Comparison of ENCODE assay signal across 17 cellular contexts in the genomic region with DNA sequence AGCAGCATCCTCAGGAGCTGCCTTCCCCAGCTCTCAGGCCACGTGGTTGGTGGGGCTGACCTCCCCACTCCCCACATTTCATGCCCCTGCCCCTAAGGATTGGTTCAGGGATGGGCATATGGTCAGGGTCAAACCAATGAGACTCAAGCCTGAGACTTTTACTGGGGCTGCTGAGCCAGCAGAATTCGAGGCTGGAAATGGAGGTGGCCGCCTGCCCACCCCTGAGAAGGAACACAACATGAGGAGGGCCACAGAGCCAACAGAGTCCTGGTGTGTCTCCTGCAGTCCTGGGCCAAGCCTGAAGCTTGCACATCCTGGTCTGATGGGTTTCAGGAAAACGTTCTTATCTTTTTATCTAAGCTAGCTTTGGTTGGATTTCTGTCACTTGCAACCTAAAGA. TPM values are rescaled to one million over a fixed set of nuclear protein-coding genes. Genes with fewer than 3 reads are reported as not detected.
A peak's percentile ranks its signal among the peaks of the same experiment; 100 is the strongest.
DNase-seq lines count a peak whose midpoint lies in the region; ATAC-seq, FAIRE-seq and TF ChIP-seq lines count a peak whose summit lies in the region.
"Had no signal": no experiment of that assay in that cellular context is flagged by ENCODE, and none has a peak within 500 bp of the region (broad histone marks: within the 10 kb centered on the region; RNA-seq: fewer than 3 reads in every experiment).

No MANE protein-coding gene starts in this region.

- TF ChIP-seq CTCF in mammary epithelial cell (conservative IDR thresholded peaks at IDR 0.05 in 1 of 2, IDR thresholded peaks at IDR 0.05 in 1 of 2; ENCODE audit: extremely low read depth in 1 of 2, insufficient read depth in 1 of 2, low read depth in 1 of 2, low read length in 2 of 2) (no peak), transverse colon (IDR thresholded peaks at IDR 0.05) (no peak)

- 75% methylated on average over 4 of the region's 4 CpGs for WGBS in mammary epithelial cell (ENCODE audit: low coverage, missing lambda C conversion rate)
- WGBS in mesodermal cell (ENCODE audit: insufficient coverage in 2 of 2), 2 experiments, result 88 to 100% methylated on average over 3 of the region's 4 CpGs
- 89% methylated on average over 4 of the region's 4 CpGs; no CpG with 5 or more reads in 1 of the 2 donors for WGBS in transverse colon (ENCODE audit: low coverage in 1 of 2), 2 donors
- 73 to 80% (median 76%) methylated on average over 4 of the region's 4 CpGs for WGBS in small intestine, 3 donors

- H2AFZ ChIP-seq in mammary epithelial cell (ENCODE audit: low read depth, low read length), result no peak overlapping the region

- H3K79me2 ChIP-seq in mammary epithelial cell (ENCODE audit: insufficient read depth, low read length), result peaks cover 98% of the 10 kb centered on the region

- BruUV-seq in mammary epithelial cell (replicated peaks; lab: Mats Ljungman, UMichigan), result no TSS peak

- H3K4me1 ChIP-seq in mammary epithelial cell (ENCODE audit: insufficient read depth, low read length) (peaks cover 55% of the 10 kb centered on the region), mesodermal cell (ENCODE audit: control insufficient read depth, insufficient read depth, low read length, poor library complexity, severe bottlenecking) (peaks cover 44% of the 10 kb centered on the region), transverse colon (peaks cover 0 to 74% (median 40%) of the 10 kb centered on the region in 4 donors), small intestine (ENCODE audit: control insufficient read depth in 2 of 2, insufficient read depth in 1 of 2, low read depth in 1 of 2, low read length in 1 of 2) (peaks cover 0 to 9% of the 10 kb centered on the region in 2 donors)

- dilution Hi-C loops in mammary epithelial cell (cut with HindIII; ENCODE audit: low sequenced_read_pairs), result no loop called here

- no peak for FAIRE-seq in small intestine (lab: Jason Lieb, UNC)

- H4K20me1 ChIP-seq in mammary epithelial cell (ENCODE audit: insufficient read depth, low read length), result no peaks in the 10 kb centered on the region

- ATAC-seq in activated naive CD4-positive, alpha-beta T cell treated with anti-CD3 and anti-CD28 coated beads, Interleukin-2, amount 50 U/mL, for 72 hours, result no peak
- ATAC-seq in HG03342 (IDR thresholded peaks at IDR 0.05; ENCODE audit: unreplicated experiment), result no peak

- CTCF ChIA-PET in mammary epithelial cell (lab: Charles Lee; ENCODE audit: low non-redundant PET), result no interaction called here

- H3K27ac Mint-ChIP-seq in activated naive CD4-positive, alpha-beta T cell treated with anti-CD3 and anti-CD28 coated beads, Interleukin-2, amount 50 U/mL, for 72 hours, result peak overlapping the region; percentile 17 to 93

- H3K27ac ChIP-seq in mammary epithelial cell (ENCODE audit: insufficient read depth, low read depth, low read length), result no peak overlapping the region
- peak overlapping the region; percentile 29 for H3K27ac ChIP-seq in mesodermal cell (ENCODE audit: low read depth, low read length, severe bottlenecking)
- H3K27ac ChIP-seq in transverse colon, result peak overlapping the region in 2 of 4 donors; percentile 39 to 53
- no peak overlapping the region for H3K27ac ChIP-seq in small intestine (ENCODE audit: low read depth in 1 of 2, low read length in 1 of 2)

- H3K27me3 ChIP-seq in mammary epithelial cell (ENCODE audit: insufficient read depth, low read length), result no peaks in the 10 kb centered on the region
- H3K27me3 ChIP-seq in transverse colon, result no peaks in the 10 kb centered on the region
- H3K27me3 ChIP-seq in small intestine (ENCODE audit: control insufficient read depth in 2 of 2, insufficient read depth in 2 of 2, low read length in 2 of 2), result no peaks in the 10 kb centered on the region
- H3K27me3 ChIP-seq: dorsolateral prefrontal cortex had no signal

- H3K9me3 ChIP-seq in mammary epithelial cell (replicated peaks; ENCODE audit: insufficient read depth, low read length) (no peaks in the 10 kb centered on the region), mesodermal cell (ENCODE audit: control insufficient read depth, low read length) (no peaks in the 10 kb centered on the region), transverse colon (no peaks in the 10 kb centered on the region), small intestine (ENCODE audit: control insufficient read depth, low read depth) (no peaks in the 10 kb centered on the region)

- TF ChIP-seq POLR2A in transverse colon (IDR thresholded peaks at IDR 0.05), result no peak

- TF ChIP-seq EP300 in transverse colon (IDR thresholded peaks at IDR 0.05; ENCODE audit: low read depth), result no peak

- in situ Hi-C loops in mammary epithelial cell (cut with MboI; ENCODE audit: low sequenced_read_pairs in 2 of 2) (no loop called here), transverse colon (cut with MboI; ENCODE audit: low pct_ligation_motif_present in 1 of 4, low pct_unique_long_range_greater_than_20kb in 1 of 4, low sequenced_read_pairs in 3 of 4) (no loop called here)

- H3K9ac ChIP-seq in mammary epithelial cell (ENCODE audit: insufficient read depth, low read length), result no peak overlapping the region

- H3K36me3 ChIP-seq in mammary epithelial cell (ENCODE audit: insufficient read depth, low read length) (peaks cover 4% of the 10 kb centered on the region), mesodermal cell (ENCODE audit: control insufficient read depth, insufficient read depth, low read length) (peaks cover 13% of the 10 kb centered on the region), transverse colon (no peaks in the 10 kb centered on the region), small intestine (ENCODE audit: control insufficient read depth in 2 of 2, insufficient read depth in 2 of 2, low read length in 2 of 2) (no peaks in the 10 kb centered on the region)

- no peaks in the 10 kb centered on the region for H3K9me3 Mint-ChIP-seq in activated naive CD4-positive, alpha-beta T cell treated with anti-CD3 and anti-CD28 coated beads, Interleukin-2, amount 50 U/mL, for 72 hours

- no peak for DNase-seq in activated naive CD4-positive, alpha-beta T cell treated with anti-CD3 and anti-CD28 coated beads, Interleukin-2, amount 50 U/mL, for 72 hours (ENCODE audit: low spot score in 2 of 2)
- DNase-seq in activated naive CD4-positive, alpha-beta T cell (lab: John Stamatoyannopoulos, UW), result no peak
- no peak for DNase-seq in mammary epithelial cell
- peak; percentile 5 for DNase-seq in transverse colon
- DNase-seq in cerebellar nuclear complex (lab: John Stamatoyannopoulos, UW), result no peak
- no peak for DNase-seq in small intestine
- DNase-seq: ACHN; amygdala; dorsolateral prefrontal cortex; NCI-H1105; NCI-H2227 treated with DMSO at 0.1 percent for 48 hours; posterior cingulate gyrus; stimulated activated CD4-positive, alpha-beta T cell treated with anti-CD3 and anti-CD28 coated beads, Interleukin-4, amount 100 ng/mL, for 1 hour had no signal

- H3K4me3 ChIP-seq in mammary epithelial cell (replicated peaks in 1 of 3; ENCODE audit: insufficient read depth in 1 of 3, low read depth in 2 of 3, low read length in 3 of 3), result no peak overlapping the region
- H3K4me3 ChIP-seq in mesodermal cell (ENCODE audit: extremely low read depth, insufficient read depth, low read length, poor library complexity, severe bottlenecking), result no peak overlapping the region
- no peak overlapping the region for H3K4me3 ChIP-seq in transverse colon
- no peak overlapping the region for H3K4me3 ChIP-seq in small intestine (ENCODE audit: low read depth in 1 of 2, low read length in 2 of 2)
- H3K4me3 ChIP-seq: dorsolateral prefrontal cortex had no signal

- intact Hi-C loops in mammary epithelial cell (cut with micrococcal nuclease) (no loop called here), transverse colon (cut with DNase I; ENCODE audit: low total_unique reads) (no loop called here)

- H3K4me2 ChIP-seq in mammary epithelial cell (ENCODE audit: insufficient read depth, low read depth, low read length), result peak overlapping the region; percentile 2

- H3K36me3 Mint-ChIP-seq in activated naive CD4-positive, alpha-beta T cell treated with anti-CD3 and anti-CD28 coated beads, Interleukin-2, amount 50 U/mL, for 72 hours, result peaks cover 0 to 43% of the 10 kb centered on the region in 2 donors

RNA-seq across cellular contexts. Expression of a gene that starts 5.9 kb away (rescaled TPM):
- total RNA-seq in activated naive CD4-positive, alpha-beta T cell treated with anti-CD3 and anti-CD28 coated beads, Interleukin-2, amount 50 U/mL, for 72 hours, result 10 to 100 TPM; 25.3 to 60.0 TPM
- total RNA-seq in mammary epithelial cell, result 10 to 100 TPM; 53.6 to 65.0 TPM
- polyA plus RNA-seq in mammary epithelial cell, result 55.8 TPM
- polyA minus RNA-seq in mammary epithelial cell, result 66.8 TPM
- 23.0 TPM for polyA plus RNA-seq in mesodermal cell (2013, experiment 1 of 2)
- 19.8 TPM for polyA plus RNA-seq in mesodermal cell (2013, experiment 2 of 2)
- 10 to 100 TPM; 16.9 to 55.4 (median 35.5) TPM for total RNA-seq in transverse colon
- 10 to 100 TPM in 1 of 3 donors, 1 to 10 TPM in 2; 9.4 to 13.5 (median 9.5) TPM for polyA plus RNA-seq in small intestine

RNA-seq across cellular contexts. Expression of a gene that starts 54.4 kb away (rescaled TPM):
- not detected for total RNA-seq in activated naive CD4-positive, alpha-beta T cell treated with anti-CD3 and anti-CD28 coated beads, Interleukin-2, amount 50 U/mL, for 72 hours
- total RNA-seq in mammary epithelial cell (under 1 TPM in 1 of 2 donors, not detected in 1; 0.45 TPM), transverse colon (under 1 TPM in 1 of 4 donors, not detected in 3; 0.32 TPM)
- polyA plus RNA-seq in mammary epithelial cell (0.07 TPM), small intestine (under 1 TPM in 1 of 3 donors, not detected in 2; 0.13 TPM)
- polyA minus RNA-seq in mammary epithelial cell, result not detected
- polyA plus RNA-seq in mesodermal cell (2013, experiment 1 of 2), result not detected
- not detected for polyA plus RNA-seq in mesodermal cell (2013, experiment 2 of 2)
- total RNA-seq: mesenteric fat pad, OCI-LY7 had no signal
